Comparison of ENCODE assay signal across 27 cellular contexts in the genomic region with DNA sequence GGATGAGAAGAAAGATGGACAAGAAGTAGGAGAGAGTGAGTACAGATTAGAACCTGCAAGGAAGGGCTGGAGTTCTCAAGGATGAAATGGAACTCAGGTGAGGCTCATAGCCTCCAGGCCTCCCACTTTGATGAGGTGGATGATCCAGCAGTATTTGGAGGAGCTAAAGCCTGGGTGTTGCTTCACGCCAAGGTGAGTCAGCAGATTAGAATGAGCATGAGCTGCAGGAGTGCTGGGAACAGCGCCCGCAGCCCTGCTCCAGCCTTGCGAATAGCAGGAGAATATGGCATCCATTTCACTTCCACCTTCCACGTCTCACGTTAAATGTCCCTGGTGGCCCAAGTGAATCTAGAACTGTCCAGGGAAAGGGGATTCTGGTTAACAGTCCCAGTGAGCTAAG.
DNase-seq lines count a peak whose midpoint lies in the region; ATAC-seq, FAIRE-seq and TF ChIP-seq lines count a peak whose summit lies in the region.
"Had no signal": no experiment of that assay in that cellular context is flagged by ENCODE, and none has a peak within 500 bp of the region (broad histone marks: within the 10 kb centered on the region; RNA-seq: fewer than 3 reads in every experiment).

No MANE protein-coding gene starts in this region.

- H2BK12ac ChIP-seq in trophoblast cell (ENCODE audit: low read length): no peak overlapping the region

- no peaks in the 10 kb centered on the region for H3F3A ChIP-seq in GM23338 (replicated peaks; ENCODE audit: low read depth)

- H3K79me2 ChIP-seq in GM23338 (replicated peaks; ENCODE audit: insufficient read depth) (no peaks in the 10 kb centered on the region), trophoblast cell (ENCODE audit: control insufficient read depth, insufficient read depth, low read length, poor library complexity) (no peaks in the 10 kb centered on the region)

- H2AFZ ChIP-seq in GM23338 (no peak overlapping the region), trophoblast cell (ENCODE audit: insufficient read depth, low read length, poor library complexity) (no peak overlapping the region)
- H2AFZ ChIP-seq: GM23248 had no signal

- no peak overlapping the region for H2AK5ac ChIP-seq in trophoblast cell (ENCODE audit: low read length)

- no peak for ATAC-seq in GM23338
- no peak for ATAC-seq in HG03045 (IDR thresholded peaks at IDR 0.05; ENCODE audit: unreplicated experiment)
- ATAC-seq: CD8-positive, alpha-beta T cell; lower lobe of right lung; stimulated activated effector memory CD8-positive, alpha-beta T cell treated with anti-CD3 and anti-CD28 coated beads, Interleukin-12 subunit alpha, Interleukin-12 subunit beta, amount 100 ng/mL, for 72 hours; T-helper 17 cell had no signal

- no peak overlapping the region for H4K12ac ChIP-seq in trophoblast cell (ENCODE audit: low read depth, low read length)

- H3K27ac ChIP-seq in GM23338 (ENCODE audit: low read depth) (no peak overlapping the region), trophoblast cell (ENCODE audit: low read depth, low read length) (no peak overlapping the region)
- H3K27ac ChIP-seq: GM23248, lower lobe of right lung, SJSA1, skin epidermis, testis, VCaP had no signal

- no peak overlapping the region for H3K9ac ChIP-seq in trophoblast cell (ENCODE audit: low read length)
- H3K9ac ChIP-seq: GM23248 had no signal

- no peak overlapping the region for H3K4me3 Mint-ChIP-seq in GM23338
- H3K4me3 Mint-ChIP-seq: activated naive CD4-positive, alpha-beta T cell treated with anti-CD3 and anti-CD28 coated beads, Interleukin-2, amount 50 U/mL, for 24 hours; activated T-helper 1 cell treated with anti-CD3 and anti-CD28 coated beads, Interleukin-12 subunit alpha, Interleukin-12 subunit beta, Interleukin-2, Interleukin-4 antibody, amounts not matched to agents 30 ng/mL and 10 ng/mL and 1 ng/mL, durations not matched to agents 14 hours and 24 hours and 36 hours; CD8-positive, alpha-beta T cell; stimulated activated effector memory CD8-positive, alpha-beta T cell treated with anti-CD3 and anti-CD28 coated beads, Interleukin-12 subunit alpha, Interleukin-12 subunit beta, amount 100 ng/mL, for 72 hours; T-helper 17 cell had no signal

- no peak overlapping the region for H2BK5ac ChIP-seq in trophoblast cell (ENCODE audit: low read depth, low read length, poor library complexity)

- DNase-seq in GM23338 (ENCODE audit: low spot score) (peak; percentile 6), OCI-M1 (lab: John Stamatoyannopoulos, UW) (peak; percentile 11), bronchial epithelial cell (ENCODE audit: low read depth) (peak; percentile 3), trophoblast cell (peak; percentile 89 to 91), NCI-H1417 treated with DMSO at 0.1 percent for 48 hours (lab: John Stamatoyannopoulos, UW) (no peak), DMS 273 treated with DMSO at 0.1 percent for 48 hours (lab: John Stamatoyannopoulos, UW) (no peak)
- DNase-seq: activated CD4-positive, alpha-beta T cell treated with anti-CD3 and anti-CD28 coated beads, Interleukin-2, amount 50 U/mL, for 1 hour; CD8-positive, alpha-beta T cell; DND-41; GM23248; kidney; lower lobe of right lung; MV-4-11; NCI-H1694 treated with DMSO at 0.1 percent for 48 hours; NCI-H748 treated with DMSO at 0.1 percent for 48 hours; stimulated activated CD4-positive, alpha-beta T cell treated with anti-CD3 and anti-CD28 coated beads, Interleukin-2, amount 100 ng/mL, for 24 hours; T-helper 17 cell; testis had no signal

- no peak overlapping the region for H3K23ac ChIP-seq in trophoblast cell (ENCODE audit: low read length)

- H3K4me2 ChIP-seq in GM23338: no peak overlapping the region
- H3K4me2 ChIP-seq in trophoblast cell (ENCODE audit: low read length): no peak overlapping the region

- no peaks in the 10 kb centered on the region for H3K4me1 ChIP-seq in GM23338 (ENCODE audit: insufficient read depth)
- H3K4me1 ChIP-seq in trophoblast cell (ENCODE audit: control insufficient read depth in 1 of 2, insufficient read depth in 2 of 2, low read length in 2 of 2): no peaks in the 10 kb centered on the region
- H3K4me1 ChIP-seq: lower lobe of right lung, SJSA1, testis had no signal

- no peaks in the 10 kb centered on the region for H3K79me1 ChIP-seq in trophoblast cell (ENCODE audit: low read length)

- H3K4me1 Mint-ChIP-seq in GM23338: no peaks in the 10 kb centered on the region
- H3K4me1 Mint-ChIP-seq: activated naive CD4-positive, alpha-beta T cell treated with anti-CD3 and anti-CD28 coated beads, Interleukin-2, amount 50 U/mL, for 24 hours; stimulated activated effector memory CD8-positive, alpha-beta T cell treated with anti-CD3 and anti-CD28 coated beads, Interleukin-12 subunit alpha, Interleukin-12 subunit beta, amount 100 ng/mL, for 72 hours; T-helper 17 cell had no signal

- H3K4ac ChIP-seq in trophoblast cell (ENCODE audit: low read depth, low read length): no peak overlapping the region

- H3K27ac Mint-ChIP-seq in GM23338: no peak overlapping the region
- H3K27ac Mint-ChIP-seq: activated naive CD4-positive, alpha-beta T cell treated with anti-CD3 and anti-CD28 coated beads, Interleukin-2, amount 50 U/mL, for 24 hours; activated T-helper 1 cell treated with anti-CD3 and anti-CD28 coated beads, Interleukin-12 subunit alpha, Interleukin-12 subunit beta, Interleukin-2, Interleukin-4 antibody, amounts not matched to agents 30 ng/mL and 10 ng/mL and 1 ng/mL, durations not matched to agents 14 hours and 24 hours and 36 hours; CD8-positive, alpha-beta T cell; stimulated activated effector memory CD8-positive, alpha-beta T cell treated with anti-CD3 and anti-CD28 coated beads, Interleukin-12 subunit alpha, Interleukin-12 subunit beta, amount 100 ng/mL, for 72 hours; T-helper 17 cell had no signal

- TF ChIP-seq CTCF in GM23338 (conservative IDR thresholded peaks at IDR 0.05; ENCODE audit: low read depth in 2 of 2): no peak
- TF ChIP-seq CTCF in bronchial epithelial cell (IDR thresholded peaks at IDR 0.05; ENCODE audit: insufficient read depth, low read length, severe bottlenecking): no peak

- no peak for FAIRE-seq in bronchial epithelial cell (lab: Jason Lieb, UNC)
- FAIRE-seq: astrocyte, frontal cortex, kidney had no signal

- peaks cover 37% of the 10 kb centered on the region for H3K9me3 Mint-ChIP-seq in GM23338
- H3K9me3 Mint-ChIP-seq: activated naive CD4-positive, alpha-beta T cell treated with anti-CD3 and anti-CD28 coated beads, Interleukin-2, amount 50 U/mL, for 24 hours; activated T-helper 1 cell treated with anti-CD3 and anti-CD28 coated beads, Interleukin-12 subunit alpha, Interleukin-12 subunit beta, Interleukin-2, Interleukin-4 antibody, amounts not matched to agents 30 ng/mL and 10 ng/mL and 1 ng/mL, durations not matched to agents 14 hours and 24 hours and 36 hours; CD8-positive, alpha-beta T cell; stimulated activated effector memory CD8-positive, alpha-beta T cell treated with anti-CD3 and anti-CD28 coated beads, Interleukin-12 subunit alpha, Interleukin-12 subunit beta, amount 100 ng/mL, for 72 hours had no signal

- H3K36me3 Mint-ChIP-seq in GM23338 (ENCODE audit: low read depth): no peaks in the 10 kb centered on the region; the same call in 2 of the 3 replicates
- H3K36me3 Mint-ChIP-seq: activated naive CD4-positive, alpha-beta T cell treated with anti-CD3 and anti-CD28 coated beads, Interleukin-2, amount 50 U/mL, for 24 hours; CD8-positive, alpha-beta T cell; stimulated activated effector memory CD8-positive, alpha-beta T cell treated with anti-CD3 and anti-CD28 coated beads, Interleukin-12 subunit alpha, Interleukin-12 subunit beta, amount 100 ng/mL, for 72 hours had no signal

- no peaks in the 10 kb centered on the region for H4K20me1 ChIP-seq in GM23338 (replicated peaks; ENCODE audit: insufficient read depth)

- H4K91ac ChIP-seq in trophoblast cell (ENCODE audit: low read depth, low read length): no peak overlapping the region

- H4K8ac ChIP-seq in trophoblast cell (ENCODE audit: low read depth, low read length): no peak overlapping the region

- no peaks in the 10 kb centered on the region for H3K9me3 ChIP-seq in trophoblast cell (ENCODE audit: insufficient read depth, low read depth, low read length)
- H3K9me3 ChIP-seq: lower lobe of right lung, SJSA1, testis had no signal

- H3K27me3 ChIP-seq in GM23338 (ENCODE audit: insufficient read depth): no peaks in the 10 kb centered on the region
- no peaks in the 10 kb centered on the region for H3K27me3 ChIP-seq in bronchial epithelial cell (ENCODE audit: control insufficient read depth, insufficient read depth, low read length)
- no peaks in the 10 kb centered on the region for H3K27me3 ChIP-seq in trophoblast cell (ENCODE audit: insufficient read depth, low read length)
- H3K27me3 ChIP-seq: SJSA1, testis had no signal

- H3K27me3 Mint-ChIP-seq in GM23338 (ENCODE audit: insufficient read depth, low read depth, poor library complexity): peaks cover 3% of the 10 kb centered on the region

- H3K14ac ChIP-seq in trophoblast cell (ENCODE audit: low read length): no peak overlapping the region

- no peak overlapping the region for H3K18ac ChIP-seq in trophoblast cell (ENCODE audit: low read length)

- H3K36me3 ChIP-seq in GM23338 (ENCODE audit: insufficient read depth) (no peaks in the 10 kb centered on the region), bronchial epithelial cell (ENCODE audit: control insufficient read depth, insufficient read depth, low read length) (no peaks in the 10 kb centered on the region), trophoblast cell (ENCODE audit: control insufficient read depth in 1 of 2, insufficient read depth in 2 of 2, low read length in 2 of 2) (no peaks in the 10 kb centered on the region)
- H3K36me3 ChIP-seq: lower lobe of right lung, SJSA1 had no signal

- H3K9me2 ChIP-seq in GM23338 (ENCODE audit: insufficient read depth): no peaks in the 10 kb centered on the region

- H3K4me3 ChIP-seq in GM23338 (no peak overlapping the region), bronchial epithelial cell (ENCODE audit: low read depth, low read length) (no peak overlapping the region), trophoblast cell (ENCODE audit: low read depth, low read length) (no peak overlapping the region)
- H3K4me3 ChIP-seq: GM23248, lower lobe of right lung, SJSA1, skin epidermis, testis had no signal

- no CpG with 5 or more reads among the region's 6 CpGs for WGBS in trophoblast cell (ENCODE audit: extremely low coverage, insufficient coverage, insufficient read length)

- H2BK120ac ChIP-seq in trophoblast cell (ENCODE audit: insufficient read depth, low read length, poor library complexity): no peak overlapping the region

TF ChIP-seq in GM23338, 12 proteins besides CTCF, POLR2A, EP300 and RAD21 (continues in another document):
- TF ChIP-seq JUNB (IDR thresholded peaks at IDR 0.05; ENCODE audit: unreplicated experiment): no peak
- no peak for TF ChIP-seq ZNF331 (CRISPR knock-in tag; IDR thresholded peaks at IDR 0.05; ENCODE audit: low read depth)

Comparison
In these comparisons a context has a peak if more than half of its experiments do, and no peak if none do; other contexts are left out.
1. DNase-seq: peak in GM23338 (single experiment), OCI-M1 (single experiment), bronchial epithelial cell (single experiment) and trophoblast cell (2 of 2); none in NCI-H1417 treated with DMSO at 0.1 percent for 48 hours (single experiment) and DMS 273 treated with DMSO at 0.1 percent for 48 hours (single experiment).